Comparison of ENCODE assay signal across 31 cellular contexts in the genomic region with DNA sequence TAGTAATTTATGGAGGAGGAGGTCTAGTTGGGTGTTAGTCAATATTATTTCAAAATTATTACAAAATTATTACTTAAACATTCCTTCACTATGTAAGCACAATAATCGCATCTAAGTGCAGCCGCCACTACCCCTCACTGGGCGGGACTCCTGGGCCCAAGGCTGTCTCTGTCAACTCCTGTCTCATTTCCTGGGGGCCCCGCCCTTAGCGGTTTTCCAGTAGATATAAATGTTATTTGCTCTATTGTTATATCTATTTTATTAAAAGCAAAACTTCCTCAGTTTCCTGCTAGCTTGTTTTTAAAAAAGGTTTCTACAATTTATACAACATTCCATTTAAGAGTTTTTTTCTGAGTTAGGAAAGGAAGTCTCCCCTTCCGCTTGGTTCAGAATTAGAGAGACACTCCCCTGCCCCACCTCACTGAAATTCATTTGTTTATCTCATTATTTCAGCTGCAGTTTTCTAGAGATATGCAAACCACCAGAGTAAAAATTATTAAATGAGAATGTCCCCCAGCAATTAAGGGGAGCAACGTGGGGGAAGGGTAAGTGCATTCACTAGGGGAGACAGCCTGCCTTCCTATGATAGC.
DNase-seq lines count a peak whose midpoint lies in the region; ATAC-seq, FAIRE-seq and TF ChIP-seq lines count a peak whose summit lies in the region.
"Had no signal": no experiment of that assay in that cellular context is flagged by ENCODE, and none has a peak within 500 bp of the region (broad histone marks: within the 10 kb centered on the region; RNA-seq: fewer than 3 reads in every experiment).

No MANE protein-coding gene starts in this region.

- H3K4me3 ChIP-seq in heart left ventricle (no peak overlapping the region), esophagus muscularis mucosa (no peak overlapping the region), keratinocyte (ENCODE audit: control insufficient read depth in 2 of 3, extremely low read depth in 1 of 3, insufficient read depth in 2 of 3, low read depth in 1 of 3, low read length in 3 of 3) (no peak overlapping the region), upper lobe of left lung (no peak overlapping the region)
- H3K4me3 ChIP-seq: cardiac muscle cell, colonic mucosa, neural progenitor cell, PC-9, thoracic aorta, uterus had no signal

- H4K20me1 ChIP-seq in keratinocyte (ENCODE audit: control insufficient read depth, extremely low read depth, insufficient read depth, low read length), result no peaks in the 10 kb centered on the region

- ATAC-seq in heart left ventricle (peak; percentile 65 to 91 (median 75)), upper lobe of left lung (ENCODE audit: low FRiP score in 2 of 2) (no peak), GM21737 (IDR thresholded peaks at IDR 0.05; ENCODE audit: unreplicated experiment) (no peak)
- ATAC-seq: activated T-cell treated with anti-CD3 and anti-CD28 coated beads, Interleukin-2, amount 50 U/mL, for 4 hours; stimulated activated naive CD8-positive, alpha-beta T cell treated with anti-CD3 and anti-CD28 coated beads, Interleukin-15, amount 100 ng/mL, for 72 hours; WTC11 had no signal

- H3K27ac ChIP-seq in heart left ventricle (peak overlapping the region; percentile 41 to 87 (median 66)), esophagus muscularis mucosa (replicated peaks in 1 of 4) (peak overlapping the region in 3 of 4 donors; percentile 3 to 51 (median 50)), keratinocyte (ENCODE audit: control insufficient read depth, insufficient read depth, low read length) (no peak overlapping the region), upper lobe of left lung (peak overlapping the region in 3 of 4 donors; percentile 42 to 86 (median 57))
- H3K27ac ChIP-seq: cardiac muscle cell, colonic mucosa, neural progenitor cell, PC-9, thoracic aorta, uterus had no signal

- TF ChIP-seq EP300 in esophagus muscularis mucosa (IDR thresholded peaks at IDR 0.05) (no peak), upper lobe of left lung (IDR thresholded peaks at IDR 0.05) (no peak)

- dilution Hi-C loops in keratinocyte (cut with MboI; ENCODE audit: extremely low pct_ligation_motif_present, low sequenced_read_pairs), result no loop called here

- no peak overlapping the region for H3K9ac ChIP-seq in keratinocyte (ENCODE audit: control insufficient read depth, extremely low read depth, insufficient read depth, low read length)
- H3K9ac ChIP-seq: neural progenitor cell had no signal

- FAIRE-seq in keratinocyte (lab: Jason Lieb, UNC), result no peak
- FAIRE-seq: HTR-8/SVneo had no signal

- peak in 4 of 5 donors; percentile 65 to 74 (median 68) for DNase-seq in heart left ventricle
- no peak for DNase-seq in cardiac septum (ENCODE audit: low spot score)
- DNase-seq in esophagus muscularis mucosa (ENCODE audit: extremely low spot score), result peak; percentile 64
- peak; percentile 19 for DNase-seq in keratinocyte (ENCODE audit: low read depth, low spot score)
- no peak for DNase-seq in upper lobe of left lung
- DNase-seq in activated T-cell treated with anti-CD3 and anti-CD28 coated beads, Interleukin-2, amount 50 U/mL, for 1 hour, result no peak
- DNase-seq in Ammon's horn (ENCODE audit: low spot score), result no peak
- DNase-seq: 8988T; activated CD4-positive, alpha-beta T cell treated with anti-CD3 and anti-CD28 coated beads, Interleukin-2, amount 50 U/mL, for 1 hour; activated gamma-delta T cell; activated naive CD8-positive, alpha-beta T cell treated with anti-CD3 and anti-CD28 coated beads for 36 hours; activated T-cell treated with anti-CD3 and anti-CD28 coated beads, Interleukin-2, amount 50 U/mL, for 4 hours; colonic mucosa; DMS79 treated with DMSO at 0.1 percent for 48 hours; effector CD8-positive, alpha-beta T cell; foreskin melanocyte; GDM1; KG1; NCI-H1092 treated with DMSO at 0.1 percent for 48 hours; NCI-H187 treated with DMSO at 0.1 percent for 48 hours; NCI-H524 treated with DMSO at 0.1 percent for 48 hours; SIG-M5; stimulated activated naive CD8-positive, alpha-beta T cell treated with anti-CD3 and anti-CD28 coated beads, Interleukin-15, amount 100 ng/mL, for 72 hours had no signal

- H3K9me1 ChIP-seq in keratinocyte (ENCODE audit: control insufficient read depth, extremely low read depth, insufficient read depth, low read length), result no peaks in the 10 kb centered on the region

- no peaks in the 10 kb centered on the region for H3K9me3 ChIP-seq in heart left ventricle
- no peaks in the 10 kb centered on the region for H3K9me3 ChIP-seq in esophagus muscularis mucosa
- H3K9me3 ChIP-seq in keratinocyte (ENCODE audit: control insufficient read depth, low read depth, low read length), result no peaks in the 10 kb centered on the region
- no peaks in the 10 kb centered on the region for H3K9me3 ChIP-seq in upper lobe of left lung
- H3K9me3 ChIP-seq: colonic mucosa, thoracic aorta, uterus had no signal

- no peaks in the 10 kb centered on the region for H3K36me3 ChIP-seq in heart left ventricle
- H3K36me3 ChIP-seq in esophagus muscularis mucosa, result no peaks in the 10 kb centered on the region
- H3K36me3 ChIP-seq in keratinocyte (ENCODE audit: control insufficient read depth in 2 of 2, extremely low read depth in 1 of 2, insufficient read depth in 2 of 2, low read length in 2 of 2), result no peaks in the 10 kb centered on the region
- no peaks in the 10 kb centered on the region for H3K36me3 ChIP-seq in upper lobe of left lung
- H3K36me3 ChIP-seq: cardiac muscle cell, colonic mucosa, neural progenitor cell, thoracic aorta, uterus had no signal

- H3K4me2 ChIP-seq in keratinocyte (ENCODE audit: control insufficient read depth, extremely low read depth, insufficient read depth, low read depth, low read length), result peak overlapping the region; percentile 56
- H3K4me2 ChIP-seq: neural progenitor cell, PC-9 had no signal

- no peak for TF ChIP-seq CTCF in heart left ventricle (IDR thresholded peaks at IDR 0.05)
- no peak for TF ChIP-seq CTCF in esophagus muscularis mucosa (IDR thresholded peaks at IDR 0.05)
- TF ChIP-seq CTCF in keratinocyte (optimal IDR thresholded peaks at IDR 0.05 in 1 of 3, IDR thresholded peaks at IDR 0.05 in 1 of 3, conservative IDR thresholded peaks at IDR 0.05 in 1 of 3; ENCODE audit: extremely low read depth in 1 of 3, insufficient read depth in 2 of 3, low read length in 3 of 3), result no peak
- no peak for TF ChIP-seq CTCF in upper lobe of left lung (IDR thresholded peaks at IDR 0.05)

- no peak overlapping the region for H2AFZ ChIP-seq in keratinocyte (ENCODE audit: control insufficient read depth, low read length)
- H2AFZ ChIP-seq: neural progenitor cell, PC-9 had no signal

- no peaks in the 10 kb centered on the region for H3K79me2 ChIP-seq in keratinocyte (ENCODE audit: control insufficient read depth, insufficient read depth, low read length)

- WGBS in heart left ventricle, 4 donors, result 59 to 66% (median 62%) methylated on average over 7 of the region's 7 CpGs
- 70% methylated on average over 7 of the region's 7 CpGs for WGBS in esophagus muscularis mucosa
- 54 to 55% methylated on average over 7 of the region's 7 CpGs for WGBS in upper lobe of left lung, 2 donors

- intact Hi-C loops in heart left ventricle (cut with DNase I) (loop anchor here in 4 of 10 donors (1.0 to 5.0 kb wide), 4 partner anchors 29 to 83 kb away; a partner anchor contains a TSS), cardiac septum (cut with DNase I) (loop anchor here (5.0 kb wide), 1 partner anchor 83 kb away; a partner anchor contains a TSS), esophagus muscularis mucosa (cut with DNase I) (no loop called here)

- TF ChIP-seq POLR2A in heart left ventricle (IDR thresholded peaks at IDR 0.05) (no peak), esophagus muscularis mucosa (IDR thresholded peaks at IDR 0.05; ENCODE audit: low read depth) (no peak), upper lobe of left lung (IDR thresholded peaks at IDR 0.05) (no peak)

- H3K27me3 ChIP-seq in heart left ventricle, result peaks cover 0 to 4% (median 0%) of the 10 kb centered on the region in 9 donors
- peaks cover 0 to 32% (median 0%) of the 10 kb centered on the region in 4 donors for H3K27me3 ChIP-seq in esophagus muscularis mucosa
- H3K27me3 ChIP-seq in keratinocyte (ENCODE audit: control insufficient read depth, extremely low read depth, insufficient read depth, low read length), result no peaks in the 10 kb centered on the region
- no peaks in the 10 kb centered on the region for H3K27me3 ChIP-seq in upper lobe of left lung
- H3K27me3 ChIP-seq: colonic mucosa, uterus had no signal

- peaks cover 0 to 33% (median 15%) of the 10 kb centered on the region in 12 donors for H3K4me1 ChIP-seq in heart left ventricle
- H3K4me1 ChIP-seq in esophagus muscularis mucosa, result peaks cover 0 to 9% (median 2%) of the 10 kb centered on the region in 4 donors
- peaks cover 39% of the 10 kb centered on the region for H3K4me1 ChIP-seq in keratinocyte (ENCODE audit: control insufficient read depth, extremely low read depth, insufficient read depth, low read length)
- H3K4me1 ChIP-seq in upper lobe of left lung, result peaks cover 6 to 21% (median 13%) of the 10 kb centered on the region in 4 donors
- H3K4me1 ChIP-seq: colonic mucosa, neural progenitor cell, uterus had no signal

Comparison
In these comparisons a context has a peak if more than half of its experiments do, and no peak if none do; other contexts are left out.
1. DNase-seq: peak in heart left ventricle (4 of 5), esophagus muscularis mucosa (single experiment) and keratinocyte (single experiment); none in cardiac septum (single experiment), upper lobe of left lung (0 of 2), activated T-cell treated with anti-CD3 and anti-CD28 coated beads, Interleukin-2, amount 50 U/mL, for 1 hour (single experiment) and Ammon's horn (single experiment).
2. ATAC-seq: peak in heart left ventricle (4 of 4); none in upper lobe of left lung (0 of 2) and GM21737 (single experiment).